In the genomic region with DNA sequence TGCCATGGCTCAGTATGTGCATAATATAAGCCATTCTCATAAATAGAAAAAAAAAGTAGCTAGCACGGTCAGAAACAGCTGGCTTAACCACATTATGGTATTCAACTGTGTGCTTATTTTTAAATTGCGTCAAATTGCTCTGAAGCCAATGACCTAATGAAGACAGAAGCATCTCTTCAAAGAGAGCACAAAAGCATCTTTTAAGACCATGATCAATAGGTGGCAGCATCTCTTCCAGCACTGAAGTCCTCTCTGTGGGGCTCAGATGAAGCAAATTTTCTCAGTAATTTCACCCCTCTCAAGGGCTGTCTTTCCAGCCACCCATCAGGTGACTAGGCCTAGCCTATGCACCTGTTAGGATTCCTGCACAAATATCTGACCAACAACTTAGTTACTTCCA, we compare ENCODE assay signal across 12 cellular contexts.
DNase-seq lines count a peak whose midpoint lies in the region; FAIRE-seq and TF ChIP-seq lines count a peak whose summit lies in the region.
"Had no signal": no experiment of that assay in that cellular context is flagged by ENCODE, and none has a peak within 500 bp of the region (broad histone marks: within the 10 kb centered on the region; RNA-seq: fewer than 3 reads in every experiment).

No MANE protein-coding gene starts in this region.

- peak; percentile 78 for FAIRE-seq in G401.6 (lab: Jason Lieb, UNC)
- FAIRE-seq in small intestine (lab: Jason Lieb, UNC), result no peak

- H3K27ac ChIP-seq in dorsolateral prefrontal cortex (no peak overlapping the region), small intestine (ENCODE audit: low read depth in 1 of 2, low read length in 1 of 2) (no peak overlapping the region), coronary artery (no peak overlapping the region)
- H3K27ac ChIP-seq: esophagus squamous epithelium, skin epidermis, vagina had no signal

- peak; percentile 55 for DNase-seq in M059J (ENCODE audit: low read depth)
- DNase-seq in dorsolateral prefrontal cortex, result no peak
- peak; percentile 64 for DNase-seq in myocyte (ENCODE audit: low read depth)
- no peak for DNase-seq in GOT3 (lab: John Stamatoyannopoulos, UW)
- DNase-seq in small intestine, result no peak
- no peak for DNase-seq in NOMO-1 treated with DMSO at 0.1 percent for 48 hours (lab: John Stamatoyannopoulos, UW; ENCODE audit: unreplicated experiment)
- DNase-seq in coronary artery (ENCODE audit: low spot score), result no peak
- DNase-seq: activated CD4-positive, alpha-beta T cell treated with anti-CD3 and anti-CD28 coated beads, Interleukin-2, amount 50 U/mL, for 48 hours; esophagus squamous epithelium had no signal

- H3K4me3 ChIP-seq in dorsolateral prefrontal cortex, result no peak overlapping the region
- no peak overlapping the region for H3K4me3 ChIP-seq in small intestine (ENCODE audit: low read depth in 1 of 2, low read length in 2 of 2)
- H3K4me3 ChIP-seq in coronary artery, result no peak overlapping the region
- H3K4me3 ChIP-seq: esophagus squamous epithelium, skin epidermis, vagina had no signal

- H3K9me3 ChIP-seq in small intestine (ENCODE audit: control insufficient read depth, low read depth), result no peaks in the 10 kb centered on the region
- H3K9me3 ChIP-seq: esophagus squamous epithelium, vagina had no signal

- WGBS in small intestine, 3 donors, result 57 to 78% (median 77%) methylated on average over 2 of the region's 2 CpGs

- H3K27me3 ChIP-seq in dorsolateral prefrontal cortex (no peaks in the 10 kb centered on the region), small intestine (ENCODE audit: control insufficient read depth in 2 of 2, insufficient read depth in 2 of 2, low read length in 2 of 2) (no peaks in the 10 kb centered on the region)
- H3K27me3 ChIP-seq: esophagus squamous epithelium, vagina had no signal

- TF ChIP-seq CTCF in dorsolateral prefrontal cortex (IDR thresholded peaks at IDR 0.05 in 54 of 56, conservative IDR thresholded peaks at IDR 0.05 in 2 of 56; ENCODE audit: low read depth in 1 of 56, partially characterized antibody in 56 of 56), result peak in 45 of 56 donors; percentile 14 to 61 (median 37)
- TF ChIP-seq CTCF in coronary artery (IDR thresholded peaks at IDR 0.05), result no peak

- peaks cover 0 to 3% of the 10 kb centered on the region in 2 donors for H3K4me1 ChIP-seq in small intestine (ENCODE audit: control insufficient read depth in 2 of 2, insufficient read depth in 1 of 2, low read depth in 1 of 2, low read length in 1 of 2)
- H3K4me1 ChIP-seq: vagina had no signal

- intact Hi-C loops in dorsolateral prefrontal cortex (cut with DNase I), result loop anchor here in 1 of 2 donors (10.0 kb wide), 1 partner anchor 146 kb away; no protein-coding TSS in a partner anchor

- H3K36me3 ChIP-seq in small intestine (ENCODE audit: control insufficient read depth in 2 of 2, insufficient read depth in 2 of 2, low read length in 2 of 2), result no peaks in the 10 kb centered on the region
- H3K36me3 ChIP-seq: esophagus squamous epithelium, vagina had no signal

Comparison
In these comparisons a context has a peak if more than half of its experiments do, and no peak if none do; other contexts are left out.
1. DNase-seq: peak in M059J (single experiment) and myocyte (single experiment); none in dorsolateral prefrontal cortex (0 of 10), GOT3 (single experiment), small intestine (single experiment), NOMO-1 treated with DMSO at 0.1 percent for 48 hours (single experiment) and coronary artery (single experiment).